20 cellular contexts compared by ENCODE assay signal in genomic region chr6:167528239-167528638, GRCh38.
DNase-seq lines count a peak whose midpoint lies in the region; ATAC-seq and TF ChIP-seq lines count a peak whose summit lies in the region.
"Had no signal": no experiment of that assay in that cellular context is flagged by ENCODE, and none has a peak within 500 bp of the region (broad histone marks: within the 10 kb centered on the region; RNA-seq: fewer than 3 reads in every experiment).

No MANE protein-coding gene starts in this region.

- peak; percentile 58 for ATAC-seq in GM19351 (IDR thresholded peaks at IDR 0.05; ENCODE audit: unreplicated experiment)
- peak; percentile 78 for ATAC-seq in HG02870 (IDR thresholded peaks at IDR 0.05; ENCODE audit: unreplicated experiment)
- peak; percentile 65 for ATAC-seq in HG03558 (IDR thresholded peaks at IDR 0.05; ENCODE audit: extremely low read depth, unreplicated experiment)
- no peak for ATAC-seq in HG03439 (IDR thresholded peaks at IDR 0.05; ENCODE audit: unreplicated experiment)
- ATAC-seq in GM18519 (IDR thresholded peaks at IDR 0.05; ENCODE audit: low FRiP score, unreplicated experiment), result no peak
- ATAC-seq: lower lobe of right lung, pancreas, upper lobe of right lung had no signal

- TF ChIP-seq CTCF in GM12865 (IDR thresholded peaks at IDR 0.05; ENCODE audit: insufficient read depth, low read depth, low read length, missing control alignments), result no peak

- no peak overlapping the region for H3K4me3 ChIP-seq in GM12865 (ENCODE audit: low read depth, low read length)
- H3K4me3 ChIP-seq: cardiac muscle cell, lower lobe of right lung, pancreas, right atrium auricular region, upper lobe of right lung had no signal

- DNase-seq in GM12865 (ENCODE audit: low read depth) (peak; percentile 7), foreskin melanocyte (no peak), activated gamma-delta T cell (lab: John Stamatoyannopoulos, UW) (no peak)
- DNase-seq: activated CD4-positive, alpha-beta T cell treated with anti-CD3 and anti-CD28 coated beads, Interleukin-2, amount 50 U/mL, for 1 hour; DND-41; lower lobe of right lung; NCI-H1105; NCI-H1930; NCI-H226; NCI-H748 treated with DMSO at 0.1 percent for 48 hours; OCI-M1; pancreas; upper lobe of right lung had no signal

Comparison
In these comparisons a context has a peak if more than half of its experiments do, and no peak if none do; other contexts are left out.
1. ATAC-seq: peak in GM19351 (single experiment), HG02870 (single experiment) and HG03558 (single experiment); none in HG03439 (single experiment) and GM18519 (single experiment).